In the genomic region with DNA sequence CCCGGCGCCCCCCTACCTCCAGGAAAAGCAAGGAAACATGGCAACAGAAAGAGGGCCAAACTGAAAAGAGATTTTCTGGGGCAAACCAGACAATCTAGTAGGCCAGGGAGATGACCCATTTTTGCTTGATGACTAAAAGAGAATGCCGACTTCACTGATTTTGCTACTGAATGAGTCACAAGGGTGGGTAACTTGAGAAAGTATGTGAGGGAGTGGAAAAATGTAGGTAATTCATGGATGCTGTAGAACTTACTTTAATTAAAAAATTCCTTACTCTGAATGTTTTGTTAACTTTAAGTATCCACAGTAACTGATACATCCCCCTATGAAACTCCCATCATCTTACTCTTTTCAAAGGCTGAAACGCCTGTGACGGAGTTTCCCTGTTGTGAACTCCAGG, we compare ENCODE assay signal across 14 cellular contexts. TPM values are rescaled to one million over a fixed set of nuclear protein-coding genes. Genes with fewer than 3 reads are reported as not detected.
DNase-seq lines count a peak whose midpoint lies in the region; ATAC-seq and TF ChIP-seq lines count a peak whose summit lies in the region.
"Had no signal": no experiment of that assay in that cellular context is flagged by ENCODE, and none has a peak within 500 bp of the region (broad histone marks: within the 10 kb centered on the region; RNA-seq: fewer than 3 reads in every experiment).

No MANE protein-coding gene starts in this region.

- DNase-seq in AG10803 (ENCODE audit: low read depth) (peak; percentile 91), HT-29 (ENCODE audit: low spot score) (peak; percentile 62), cardiac fibroblast (ENCODE audit: low read depth in 2 of 2) (peak; percentile 70 to 91), myocyte (ENCODE audit: low read depth) (peak; percentile 60), NCI-H446 treated with DMSO at 0.1 percent for 48 hours (lab: John Stamatoyannopoulos, UW) (no peak), KG1 (lab: John Stamatoyannopoulos, UW) (no peak), HEK293T (ENCODE audit: extremely low spot score) (no peak)
- DNase-seq: activated CD4-positive, alpha-beta T cell treated with anti-CD3 and anti-CD28 coated beads, Interleukin-2, amount 50 U/mL, for 1 hour; NCI-H1694 treated with DMSO at 0.1 percent for 48 hours; Right ventricle myocardium superior; stimulated activated CD4-positive, alpha-beta T cell treated with anti-CD3 and anti-CD28 coated beads, Interleukin-2, amount 100 ng/mL, for 24 hours; transverse colon had no signal

- ATAC-seq in GM21723 (IDR thresholded peaks at IDR 0.05; ENCODE audit: unreplicated experiment), result no peak

- POLR2A ChIA-PET in HEK293T (lab: Yijun Ruan, JAX), result no interaction called here

- TF ChIP-seq CTCF in AG10803 (conservative IDR thresholded peaks at IDR 0.05; ENCODE audit: low read length) (no peak), cardiac fibroblast (IDR thresholded peaks at IDR 0.05; ENCODE audit: low read depth, low read length) (no peak)

- H3K4me3 ChIP-seq in AG10803 (ENCODE audit: low read length) (no peak overlapping the region), cardiac fibroblast (replicated peaks in 1 of 2; ENCODE audit: low read depth in 2 of 2, low read length in 2 of 2) (no peak overlapping the region)
- H3K4me3 ChIP-seq: ascending aorta, transverse colon had no signal

- CTCF ChIA-PET in HEK293T (lab: Yijun Ruan, JAX), result no interaction called here

TF ChIP-seq in HEK293T, 16 proteins besides CTCF, POLR2A, EP300 and RAD21:
- no peak for TF ChIP-seq L3MBTL2 (conservative IDR thresholded peaks at IDR 0.05)
- no peak for TF ChIP-seq SP1 (IDR thresholded peaks at IDR 0.05)
- TF ChIP-seq CTBP1 (IDR thresholded peaks at IDR 0.05; ENCODE audit: borderline replicate concordance), result no peak
- TF ChIP-seq HDGF (IDR thresholded peaks at IDR 0.05; ENCODE audit: borderline replicate concordance), result no peak
- TF ChIP-seq ARNT (IDR thresholded peaks at IDR 0.05), result no peak
- no peak for TF ChIP-seq TARDBP (IDR thresholded peaks at IDR 0.05)
- TF ChIP-seq ELF4 (IDR thresholded peaks at IDR 0.05), result no peak
- TF ChIP-seq FOXM1 (IDR thresholded peaks at IDR 0.05; ENCODE audit: borderline replicate concordance), result no peak
- no peak for TF ChIP-seq LEF1 (IDR thresholded peaks at IDR 0.05; ENCODE audit: borderline replicate concordance)
- TF ChIP-seq, protein P1, sequence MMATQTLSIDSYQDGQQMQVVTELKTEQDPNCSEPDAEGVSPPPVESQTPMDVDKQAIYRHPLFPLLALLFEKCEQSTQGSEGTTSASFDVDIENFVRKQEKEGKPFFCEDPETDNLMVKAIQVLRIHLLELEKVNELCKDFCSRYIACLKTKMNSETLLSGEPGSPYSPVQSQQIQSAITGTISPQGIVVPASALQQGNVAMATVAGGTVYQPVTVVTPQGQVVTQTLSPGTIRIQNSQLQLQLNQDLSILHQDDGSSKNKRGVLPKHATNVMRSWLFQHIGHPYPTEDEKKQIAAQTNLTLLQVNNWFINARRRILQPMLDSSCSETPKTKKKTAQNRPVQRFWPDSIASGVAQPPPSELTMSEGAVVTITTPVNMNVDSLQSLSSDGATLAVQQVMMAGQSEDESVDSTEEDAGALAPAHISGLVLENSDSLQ (IDR thresholded peaks at IDR 0.05), result no peak
- no peak for TF ChIP-seq BHLHE40 (IDR thresholded peaks at IDR 0.05; ENCODE audit: borderline replicate concordance)
- no peak for TF ChIP-seq SUZ12 (IDR thresholded peaks at IDR 0.05)
- no peak for TF ChIP-seq FOXA1 (IDR thresholded peaks at IDR 0.05)
- TF ChIP-seq FOXK2 (IDR thresholded peaks at IDR 0.05), result no peak
- TF ChIP-seq ZNF384 (IDR thresholded peaks at IDR 0.05), result no peak

RNA-seq across cellular contexts. Expression of a gene that starts 24.2 kb away (rescaled TPM):
- 20.2 and 21.4 TPM in 2 replicates for total RNA-seq in HT-29 (2014; rRNA removed; shearing (Covaris generic))
- 32.8 and 95.3 TPM in 2 replicates for total RNA-seq in myocyte
- polyA plus RNA-seq in myocyte (2012), result 24.7 TPM

Comparison
In these comparisons a context has a peak if more than half of its experiments do, and no peak if none do; other contexts are left out.
1. DNase-seq: peak in AG10803 (single experiment), HT-29 (single experiment), cardiac fibroblast (2 of 2) and myocyte (single experiment); none in NCI-H446 treated with DMSO at 0.1 percent for 48 hours (single experiment), KG1 (single experiment) and HEK293T (single experiment).